11 cellular contexts compared by ENCODE assay signal in genomic region chr15:85750319-85750806, GRCh38. TPM values are rescaled to one million over a fixed set of nuclear protein-coding genes. Genes with fewer than 3 reads are reported as not detected.
DNase-seq lines count a peak whose midpoint lies in the region; ATAC-seq and TF ChIP-seq lines count a peak whose summit lies in the region.
"Had no signal": no experiment of that assay in that cellular context is flagged by ENCODE, and none has a peak within 500 bp of the region (broad histone marks: within the 10 kb centered on the region; RNA-seq: fewer than 3 reads in every experiment).

No MANE protein-coding gene starts in this region.

- no peaks in the 10 kb centered on the region for H3K27me3 Mint-ChIP-seq in activated naive CD8-positive, alpha-beta T cell treated with anti-CD3 and anti-CD28 coated beads, Interleukin-2, amount 10 ng/mL, durations not matched to agents 7 days and 5 days
- no peaks in the 10 kb centered on the region for H3K27me3 Mint-ChIP-seq in activated T-cell treated with anti-CD3 and anti-CD28 coated beads, Interleukin-2, amount 50 U/mL, for 4 hours (ENCODE audit: low read depth)
- H3K27me3 Mint-ChIP-seq: CD4-positive, CD25-positive, alpha-beta regulatory T cell had no signal

- TF ChIP-seq EP300 in ovary (IDR thresholded peaks at IDR 0.05) = no peak

- peaks cover 15% of the 10 kb centered on the region for H3K4me1 ChIP-seq in ovary (ENCODE audit: insufficient read depth)

- H3K4me3 Mint-ChIP-seq in activated naive CD8-positive, alpha-beta T cell treated with anti-CD3 and anti-CD28 coated beads, Interleukin-2, amount 10 ng/mL, durations not matched to agents 7 days and 5 days = no peak overlapping the region
- no peak overlapping the region for H3K4me3 Mint-ChIP-seq in activated T-cell treated with anti-CD3 and anti-CD28 coated beads, Interleukin-2, amount 50 U/mL, for 4 hours
- H3K4me3 Mint-ChIP-seq: CD4-positive, CD25-positive, alpha-beta regulatory T cell; T-helper 1 cell treated with Interleukin-12 subunit alpha and Interleukin-12 subunit beta and Interleukin-4 antibody, amounts not matched to agents 30 μg/mL and 1 μg/mL, for 36 hours had no signal

- H3K36me3 ChIP-seq in ovary = no peaks in the 10 kb centered on the region

- ATAC-seq in activated naive CD8-positive, alpha-beta T cell treated with anti-CD3 and anti-CD28 coated beads, Interleukin-2, amount 10 ng/mL, durations not matched to agents 7 days and 5 days (ENCODE audit: low read depth) = no peak
- peak; percentile 75 for ATAC-seq in Right ventricle myocardium inferior
- no peak for ATAC-seq in activated T-cell treated with anti-CD3 and anti-CD28 coated beads, Interleukin-2, amount 50 U/mL, for 4 hours
- ATAC-seq in GM19023 (IDR thresholded peaks at IDR 0.05; ENCODE audit: unreplicated experiment) = no peak

- H3K9me3 Mint-ChIP-seq in activated naive CD8-positive, alpha-beta T cell treated with anti-CD3 and anti-CD28 coated beads, Interleukin-2, amount 10 ng/mL, durations not matched to agents 7 days and 5 days = no peaks in the 10 kb centered on the region
- H3K9me3 Mint-ChIP-seq in activated T-cell treated with anti-CD3 and anti-CD28 coated beads, Interleukin-2, amount 50 U/mL, for 4 hours = no peaks in the 10 kb centered on the region
- H3K9me3 Mint-ChIP-seq: T-helper 1 cell treated with Interleukin-12 subunit alpha and Interleukin-12 subunit beta and Interleukin-4 antibody, amounts not matched to agents 30 μg/mL and 1 μg/mL, for 36 hours had no signal

- H3K27ac Mint-ChIP-seq in activated naive CD8-positive, alpha-beta T cell treated with anti-CD3 and anti-CD28 coated beads, Interleukin-2, amount 10 ng/mL, durations not matched to agents 7 days and 5 days = peak overlapping the region; percentile 30
- H3K27ac Mint-ChIP-seq: T-helper 1 cell treated with Interleukin-12 subunit alpha and Interleukin-12 subunit beta and Interleukin-4 antibody, amounts not matched to agents 30 μg/mL and 1 μg/mL, for 36 hours had no signal

- peaks cover 9% of the 10 kb centered on the region for H3K36me3 Mint-ChIP-seq in activated naive CD8-positive, alpha-beta T cell treated with anti-CD3 and anti-CD28 coated beads, Interleukin-2, amount 10 ng/mL, durations not matched to agents 7 days and 5 days
- H3K36me3 Mint-ChIP-seq in activated T-cell treated with anti-CD3 and anti-CD28 coated beads, Interleukin-2, amount 50 U/mL, for 4 hours (ENCODE audit: insufficient read depth) = peaks cover 7% of the 10 kb centered on the region

- peaks cover 8% of the 10 kb centered on the region for H3K4me1 Mint-ChIP-seq in activated naive CD8-positive, alpha-beta T cell treated with anti-CD3 and anti-CD28 coated beads, Interleukin-2, amount 10 ng/mL, durations not matched to agents 7 days and 5 days
- peaks cover 14% of the 10 kb centered on the region for H3K4me1 Mint-ChIP-seq in activated T-cell treated with anti-CD3 and anti-CD28 coated beads, Interleukin-2, amount 50 U/mL, for 4 hours (ENCODE audit: low read depth)

- TF ChIP-seq CTCF in ovary (IDR thresholded peaks at IDR 0.05) = no peak

- peak overlapping the region; percentile 42 to 53 for H3K27ac ChIP-seq in ovary

- POLR2A ChIA-PET in activated naive CD8-positive, alpha-beta T cell treated with anti-CD3 and anti-CD28 coated beads, Interleukin-2, amount 10 ng/mL, durations not matched to agents 7 days and 5 days (lab: Charles Lee) = no interaction called here

- no peak for TF ChIP-seq POLR2A in ovary (IDR thresholded peaks at IDR 0.05)

- intact Hi-C loops in Right ventricle myocardium inferior (cut with DNase I) = loop anchor here (5.0 kb wide), 2 partner anchors 42 to 82 kb away; partner anchors contain the start of gene KLHL25
- intact Hi-C loops in ovary (cut with DNase I) = loop anchor here in 2 of 4 donors (5.0 kb wide), 2 partner anchors 37 to 42 kb away; partner anchors contain the start of gene KLHL25 (in 1 of the 2)

- WGBS in ovary, 3 donors = 5 to 6% (median 5%) methylated on average over 13 of the region's 13 CpGs

- DNase-seq in C1 segment of cervical spinal cord (lab: John Stamatoyannopoulos, UW) = peak in 10 of 14 donors; percentile 28 to 86 (median 72)
- peak; percentile 26 for DNase-seq in activated naive CD8-positive, alpha-beta T cell treated with anti-CD3 and anti-CD28 coated beads, Interleukin-2, amount 10 ng/mL, durations not matched to agents 7 days and 5 days
- DNase-seq in Right ventricle myocardium inferior (ENCODE audit: missing footprints) = peak; percentile 88
- DNase-seq in ovary = peak; percentile 74 to 84 (median 79)
- no peak for DNase-seq in activated gamma-delta T cell (lab: John Stamatoyannopoulos, UW)
- DNase-seq in activated T-cell treated with anti-CD3 and anti-CD28 coated beads, Interleukin-2, amount 50 U/mL, for 4 hours = no peak
- DNase-seq in OCI-M1 (lab: John Stamatoyannopoulos, UW) = no peak
- DNase-seq: CD4-positive, CD25-positive, alpha-beta regulatory T cell; effector CD8-positive, alpha-beta T cell had no signal

- H3K27me3 ChIP-seq in ovary = no peaks in the 10 kb centered on the region

- no peaks in the 10 kb centered on the region for H3K9me3 ChIP-seq in ovary

- peak overlapping the region; percentile 5 for H3K4me3 ChIP-seq in ovary

RNA-seq across cellular contexts. Expression of gene KLHL25, which starts 44.4 kb away (rescaled TPM):
- total RNA-seq in activated naive CD8-positive, alpha-beta T cell treated with anti-CD3 and anti-CD28 coated beads, Interleukin-2, amount 10 ng/mL, durations not matched to agents 7 days and 5 days = 1 to 10 TPM; 6.9 to 7.1 TPM
- total RNA-seq in Right ventricle myocardium inferior = 4.5 TPM
- 1 to 10 TPM; 5.3 to 9.6 (median 7.1) TPM for total RNA-seq in ovary
- 1 to 10 TPM in 1 of 2 donors, under 1 TPM in 1; 0.58 to 3.2 TPM for polyA plus RNA-seq in ovary
- total RNA-seq in activated T-cell treated with anti-CD3 and anti-CD28 coated beads, Interleukin-2, amount 50 U/mL, for 4 hours = 1 to 10 TPM; 3.3 to 5.1 (median 3.8) TPM

Comparison
In these comparisons a context has a peak if more than half of its experiments do, and no peak if none do; other contexts are left out.
1. DNase-seq: peak in C1 segment of cervical spinal cord (10 of 14), activated naive CD8-positive, alpha-beta T cell treated with anti-CD3 and anti-CD28 coated beads, Interleukin-2, amount 10 ng/mL, durations not matched to agents 7 days and 5 days (single experiment), Right ventricle myocardium inferior (single experiment) and ovary (5 of 5); none in activated gamma-delta T cell (single experiment), activated T-cell treated with anti-CD3 and anti-CD28 coated beads, Interleukin-2, amount 50 U/mL, for 4 hours (single experiment) and OCI-M1 (single experiment).